1 cellular context compared by ENCODE assay signal in genomic region chr14:54392986-54393884, GRCh38.
TF ChIP-seq lines count a peak whose summit lies in the region.

No MANE protein-coding gene starts in this region.

TF ChIP-seq in H1, 55 proteins besides CTCF, POLR2A, EP300 and RAD21:
- peak; percentile 78 for TF ChIP-seq E2F6 (IDR thresholded peaks at IDR 0.05)
- 0 out of 2 replicates have a peak, but pooled peaks have one; percentile 22 for TF ChIP-seq MAX (IDR thresholded peaks at IDR 0.05)
